ENCODE assay signal across 24 cellular contexts in genomic region chr16:83023011-83023410, GRCh38.
A peak's percentile ranks its signal among the peaks of the same experiment; 100 is the strongest.
DNase-seq lines count a peak whose midpoint lies in the region; ATAC-seq and TF ChIP-seq lines count a peak whose summit lies in the region.
"Had no signal": no experiment of that assay in that cellular context is flagged by ENCODE, and none has a peak within 500 bp of the region (broad histone marks: within the 10 kb centered on the region; RNA-seq: fewer than 3 reads in every experiment).

No MANE protein-coding gene starts in this region.

- H3F3A ChIP-seq in neural cell (ENCODE audit: insufficient read depth, low read length, poor library complexity, severe bottlenecking) = no peaks in the 10 kb centered on the region

- H3K4me3 Mint-ChIP-seq in T-cell = no peak overlapping the region
- H3K4me3 Mint-ChIP-seq: CD14-positive monocyte; CD4-positive, alpha-beta memory T cell; CD4-positive, CD25-positive, alpha-beta regulatory T cell; CD8-positive, alpha-beta memory T cell had no signal

- ATAC-seq in left ventricle myocardium superior = no peak
- ATAC-seq in T-cell (replicated peaks in 1 of 4) = no peak
- ATAC-seq: GM12878 had no signal

- no peaks in the 10 kb centered on the region for H3K36me3 Mint-ChIP-seq in T-cell
- H3K36me3 Mint-ChIP-seq: CD14-positive monocyte; CD4-positive, alpha-beta memory T cell; CD4-positive, CD25-positive, alpha-beta regulatory T cell; CD8-positive, alpha-beta memory T cell had no signal

- H3K79me2 ChIP-seq in neural cell (replicated peaks; ENCODE audit: insufficient read depth, low read length) = no peaks in the 10 kb centered on the region

- peaks cover 9% of the 10 kb centered on the region for H3K4me1 ChIP-seq in BLaER1
- H3K4me1 ChIP-seq in BLaER1 treated with 17β-estradiol and CSF1 and Interleukin-3, amounts not matched to agents 10 nM and 100 nM = peaks cover 0 to 10% (median 0%) of the 10 kb centered on the region in 10 experiments; a peak in 7 of 20 replicates
- H3K4me1 ChIP-seq: BE2C had no signal

- H3K27me3 ChIP-seq in BLaER1 (no peaks in the 10 kb centered on the region), brain microvascular endothelial cell (replicated peaks) (no peaks in the 10 kb centered on the region), neural cell (ENCODE audit: insufficient read depth, low read depth, low read length) (no peaks in the 10 kb centered on the region)
- peaks cover 0 to 4% (median 0%) of the 10 kb centered on the region in 11 experiments; a peak in 2 of 22 replicates for H3K27me3 ChIP-seq in BLaER1 treated with 17β-estradiol and CSF1 and Interleukin-3, amounts not matched to agents 10 nM and 100 nM
- H3K27me3 ChIP-seq: BE2C had no signal

- no peak for TF ChIP-seq RAD21 in neural cell (conservative IDR thresholded peaks at IDR 0.05)

- H3K4me2 ChIP-seq in BLaER1 (peak overlapping the region; percentile 11; the same call in 1 of the 2 replicates), neural cell (ENCODE audit: low read length) (no peak overlapping the region)
- peak overlapping the region in 6 of 11 experiments; percentile 3 to 36 (median 20); a peak in 6 of 22 replicates for H3K4me2 ChIP-seq in BLaER1 treated with 17β-estradiol and CSF1 and Interleukin-3, amounts not matched to agents 10 nM and 100 nM

- POLR2A ChIA-PET in T-cell (lab: Charles Lee) = no interaction called here

- no peak overlapping the region for H2AFZ ChIP-seq in neural cell (ENCODE audit: low read depth, low read length)

- H3K36me3 ChIP-seq in BLaER1 (no peaks in the 10 kb centered on the region), brain microvascular endothelial cell (replicated peaks) (no peaks in the 10 kb centered on the region), neural cell (ENCODE audit: insufficient read depth, low read length) (no peaks in the 10 kb centered on the region)
- H3K36me3 ChIP-seq in BLaER1 treated with 17β-estradiol and CSF1 and Interleukin-3, amounts not matched to agents 10 nM and 100 nM = no peaks in the 10 kb centered on the region
- H3K36me3 ChIP-seq: BE2C had no signal

- H3K4me1 Mint-ChIP-seq in T-cell = no peaks in the 10 kb centered on the region
- H3K4me1 Mint-ChIP-seq: CD14-positive monocyte; CD4-positive, alpha-beta memory T cell; CD4-positive, CD25-positive, alpha-beta regulatory T cell; CD8-positive, alpha-beta memory T cell had no signal

- TF ChIP-seq EP300 in neural cell (conservative IDR thresholded peaks at IDR 0.05; ENCODE audit: poor library complexity, severe bottlenecking) = no peak

- in situ Hi-C loops in brain microvascular endothelial cell (cut with HindIII; ENCODE audit: low pct_ligation_motif_present, low sequenced_read_pairs) = no loop called here

- H4K20me1 ChIP-seq in BLaER1 = no peaks in the 10 kb centered on the region
- H4K20me1 ChIP-seq in BLaER1 treated with 17β-estradiol and CSF1 and Interleukin-3, amounts not matched to agents 10 nM and 100 nM = no peaks in the 10 kb centered on the region
- H4K20me1 ChIP-seq in neural cell (ENCODE audit: insufficient read depth) = no peaks in the 10 kb centered on the region

- peaks cover 0 to 3% (median 0%) of the 10 kb centered on the region in 3 donors for H3K9me3 Mint-ChIP-seq in T-cell

- H3K27me3 Mint-ChIP-seq in T-cell = no peaks in the 10 kb centered on the region
- H3K27me3 Mint-ChIP-seq: CD4-positive, alpha-beta memory T cell; CD4-positive, CD25-positive, alpha-beta regulatory T cell had no signal

- no peak overlapping the region for H3K4me3 ChIP-seq in BLaER1
- no peak overlapping the region for H3K4me3 ChIP-seq in BLaER1 treated with 17β-estradiol and CSF1 and Interleukin-3, amounts not matched to agents 10 nM and 100 nM
- no peak overlapping the region for H3K4me3 ChIP-seq in brain microvascular endothelial cell (ENCODE audit: low read depth, low read length)
- H3K4me3 ChIP-seq in neural cell (ENCODE audit: low read length) = no peak overlapping the region
- H3K4me3 ChIP-seq: GM12878 had no signal

- CTCF ChIA-PET in T-cell (lab: Charles Lee) = no interaction called here

- no peak for TF ChIP-seq CTCF in brain microvascular endothelial cell (IDR thresholded peaks at IDR 0.05; ENCODE audit: low read depth, low read length, missing control alignments)
- no peak for TF ChIP-seq CTCF in neural cell (IDR thresholded peaks at IDR 0.05; ENCODE audit: poor library complexity, severe bottlenecking)

- H3K9me3 ChIP-seq in BLaER1 (no peaks in the 10 kb centered on the region), neural cell (ENCODE audit: low read length) (no peaks in the 10 kb centered on the region)
- no peaks in the 10 kb centered on the region for H3K9me3 ChIP-seq in BLaER1 treated with 17β-estradiol and CSF1 and Interleukin-3, amounts not matched to agents 10 nM and 100 nM (replicated peaks in 1 of 11)
- H3K9me3 ChIP-seq: BE2C had no signal

- intact Hi-C loops in left ventricle myocardium superior (cut with micrococcal nuclease) = no loop called here

- no peak overlapping the region for H3K9ac ChIP-seq in BLaER1
- H3K9ac ChIP-seq in BLaER1 treated with 17β-estradiol and CSF1 and Interleukin-3, amounts not matched to agents 10 nM and 100 nM = no peak overlapping the region
- H3K9ac ChIP-seq in neural cell (ENCODE audit: low read length) = no peak overlapping the region

- DNase-seq in brain microvascular endothelial cell (no peak), MV-4-11 (lab: John Stamatoyannopoulos, UW) (no peak), left ventricle myocardium superior (no peak), T-cell (no peak)
- DNase-seq: 8988T; ACHN; BE2C; C1 segment of cervical spinal cord; CD4-positive, alpha-beta memory T cell; CD4-positive, CD25-positive, alpha-beta regulatory T cell; CD8-positive, alpha-beta memory T cell; COR-L47; DMS 273 treated with DMSO at 0.1 percent for 48 hours; DMS153; DMS53; DMS79; DND-41; EL; GDM1 had no signal

- no peak overlapping the region for H3K27ac ChIP-seq in BLaER1
- no peak overlapping the region for H3K27ac ChIP-seq in BLaER1 treated with 17β-estradiol and CSF1 and Interleukin-3, amounts not matched to agents 10 nM and 100 nM
- peak overlapping the region; percentile 46 for H3K27ac ChIP-seq in brain microvascular endothelial cell
- H3K27ac ChIP-seq in neural cell (ENCODE audit: low read length) = no peak overlapping the region

- no peaks in the 10 kb centered on the region for H3K9me2 ChIP-seq in neural cell (ENCODE audit: insufficient read depth, low read length)

- no peak overlapping the region for H3K27ac Mint-ChIP-seq in T-cell
- H3K27ac Mint-ChIP-seq: CD14-positive monocyte; CD4-positive, alpha-beta memory T cell; CD4-positive, CD25-positive, alpha-beta regulatory T cell; CD8-positive, alpha-beta memory T cell had no signal

TF ChIP-seq in neural cell, 6 proteins besides CTCF, POLR2A, EP300 and RAD21:
- TF ChIP-seq TAF1 (IDR thresholded peaks at IDR 0.05; ENCODE audit: low read depth) (no peak), POLR2AphosphoS5 (IDR thresholded peaks at IDR 0.05) (peak; percentile 13)
